Comparison of ENCODE assay signal across 1 cellular context in the genomic region with DNA sequence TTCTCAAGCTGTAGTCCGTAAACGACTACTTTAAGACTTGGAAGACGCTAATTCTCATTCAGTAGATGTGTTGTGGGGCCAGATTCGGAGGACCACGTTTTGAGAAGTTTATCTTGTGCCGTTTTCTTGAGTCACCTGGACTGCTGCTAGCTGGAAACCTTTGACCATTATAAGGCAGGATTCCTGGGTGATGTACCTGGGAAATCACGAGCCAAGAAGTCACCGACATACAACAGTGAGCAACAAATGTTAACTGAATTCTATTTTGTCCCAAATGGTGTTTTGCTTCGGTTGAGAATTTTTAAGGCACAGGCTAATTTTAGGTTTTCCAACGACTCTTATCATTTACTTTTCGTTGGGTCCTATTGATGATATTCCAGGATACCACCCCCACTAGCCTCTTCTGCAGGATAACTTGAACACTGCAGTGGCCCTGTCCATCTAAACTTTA.
TF ChIP-seq lines count a peak whose summit lies in the region.

No MANE protein-coding gene starts in this region.

TF ChIP-seq in H1, 55 proteins besides CTCF, POLR2A, EP300 and RAD21 (continued from another document):
- TF ChIP-seq, protein P1, sequence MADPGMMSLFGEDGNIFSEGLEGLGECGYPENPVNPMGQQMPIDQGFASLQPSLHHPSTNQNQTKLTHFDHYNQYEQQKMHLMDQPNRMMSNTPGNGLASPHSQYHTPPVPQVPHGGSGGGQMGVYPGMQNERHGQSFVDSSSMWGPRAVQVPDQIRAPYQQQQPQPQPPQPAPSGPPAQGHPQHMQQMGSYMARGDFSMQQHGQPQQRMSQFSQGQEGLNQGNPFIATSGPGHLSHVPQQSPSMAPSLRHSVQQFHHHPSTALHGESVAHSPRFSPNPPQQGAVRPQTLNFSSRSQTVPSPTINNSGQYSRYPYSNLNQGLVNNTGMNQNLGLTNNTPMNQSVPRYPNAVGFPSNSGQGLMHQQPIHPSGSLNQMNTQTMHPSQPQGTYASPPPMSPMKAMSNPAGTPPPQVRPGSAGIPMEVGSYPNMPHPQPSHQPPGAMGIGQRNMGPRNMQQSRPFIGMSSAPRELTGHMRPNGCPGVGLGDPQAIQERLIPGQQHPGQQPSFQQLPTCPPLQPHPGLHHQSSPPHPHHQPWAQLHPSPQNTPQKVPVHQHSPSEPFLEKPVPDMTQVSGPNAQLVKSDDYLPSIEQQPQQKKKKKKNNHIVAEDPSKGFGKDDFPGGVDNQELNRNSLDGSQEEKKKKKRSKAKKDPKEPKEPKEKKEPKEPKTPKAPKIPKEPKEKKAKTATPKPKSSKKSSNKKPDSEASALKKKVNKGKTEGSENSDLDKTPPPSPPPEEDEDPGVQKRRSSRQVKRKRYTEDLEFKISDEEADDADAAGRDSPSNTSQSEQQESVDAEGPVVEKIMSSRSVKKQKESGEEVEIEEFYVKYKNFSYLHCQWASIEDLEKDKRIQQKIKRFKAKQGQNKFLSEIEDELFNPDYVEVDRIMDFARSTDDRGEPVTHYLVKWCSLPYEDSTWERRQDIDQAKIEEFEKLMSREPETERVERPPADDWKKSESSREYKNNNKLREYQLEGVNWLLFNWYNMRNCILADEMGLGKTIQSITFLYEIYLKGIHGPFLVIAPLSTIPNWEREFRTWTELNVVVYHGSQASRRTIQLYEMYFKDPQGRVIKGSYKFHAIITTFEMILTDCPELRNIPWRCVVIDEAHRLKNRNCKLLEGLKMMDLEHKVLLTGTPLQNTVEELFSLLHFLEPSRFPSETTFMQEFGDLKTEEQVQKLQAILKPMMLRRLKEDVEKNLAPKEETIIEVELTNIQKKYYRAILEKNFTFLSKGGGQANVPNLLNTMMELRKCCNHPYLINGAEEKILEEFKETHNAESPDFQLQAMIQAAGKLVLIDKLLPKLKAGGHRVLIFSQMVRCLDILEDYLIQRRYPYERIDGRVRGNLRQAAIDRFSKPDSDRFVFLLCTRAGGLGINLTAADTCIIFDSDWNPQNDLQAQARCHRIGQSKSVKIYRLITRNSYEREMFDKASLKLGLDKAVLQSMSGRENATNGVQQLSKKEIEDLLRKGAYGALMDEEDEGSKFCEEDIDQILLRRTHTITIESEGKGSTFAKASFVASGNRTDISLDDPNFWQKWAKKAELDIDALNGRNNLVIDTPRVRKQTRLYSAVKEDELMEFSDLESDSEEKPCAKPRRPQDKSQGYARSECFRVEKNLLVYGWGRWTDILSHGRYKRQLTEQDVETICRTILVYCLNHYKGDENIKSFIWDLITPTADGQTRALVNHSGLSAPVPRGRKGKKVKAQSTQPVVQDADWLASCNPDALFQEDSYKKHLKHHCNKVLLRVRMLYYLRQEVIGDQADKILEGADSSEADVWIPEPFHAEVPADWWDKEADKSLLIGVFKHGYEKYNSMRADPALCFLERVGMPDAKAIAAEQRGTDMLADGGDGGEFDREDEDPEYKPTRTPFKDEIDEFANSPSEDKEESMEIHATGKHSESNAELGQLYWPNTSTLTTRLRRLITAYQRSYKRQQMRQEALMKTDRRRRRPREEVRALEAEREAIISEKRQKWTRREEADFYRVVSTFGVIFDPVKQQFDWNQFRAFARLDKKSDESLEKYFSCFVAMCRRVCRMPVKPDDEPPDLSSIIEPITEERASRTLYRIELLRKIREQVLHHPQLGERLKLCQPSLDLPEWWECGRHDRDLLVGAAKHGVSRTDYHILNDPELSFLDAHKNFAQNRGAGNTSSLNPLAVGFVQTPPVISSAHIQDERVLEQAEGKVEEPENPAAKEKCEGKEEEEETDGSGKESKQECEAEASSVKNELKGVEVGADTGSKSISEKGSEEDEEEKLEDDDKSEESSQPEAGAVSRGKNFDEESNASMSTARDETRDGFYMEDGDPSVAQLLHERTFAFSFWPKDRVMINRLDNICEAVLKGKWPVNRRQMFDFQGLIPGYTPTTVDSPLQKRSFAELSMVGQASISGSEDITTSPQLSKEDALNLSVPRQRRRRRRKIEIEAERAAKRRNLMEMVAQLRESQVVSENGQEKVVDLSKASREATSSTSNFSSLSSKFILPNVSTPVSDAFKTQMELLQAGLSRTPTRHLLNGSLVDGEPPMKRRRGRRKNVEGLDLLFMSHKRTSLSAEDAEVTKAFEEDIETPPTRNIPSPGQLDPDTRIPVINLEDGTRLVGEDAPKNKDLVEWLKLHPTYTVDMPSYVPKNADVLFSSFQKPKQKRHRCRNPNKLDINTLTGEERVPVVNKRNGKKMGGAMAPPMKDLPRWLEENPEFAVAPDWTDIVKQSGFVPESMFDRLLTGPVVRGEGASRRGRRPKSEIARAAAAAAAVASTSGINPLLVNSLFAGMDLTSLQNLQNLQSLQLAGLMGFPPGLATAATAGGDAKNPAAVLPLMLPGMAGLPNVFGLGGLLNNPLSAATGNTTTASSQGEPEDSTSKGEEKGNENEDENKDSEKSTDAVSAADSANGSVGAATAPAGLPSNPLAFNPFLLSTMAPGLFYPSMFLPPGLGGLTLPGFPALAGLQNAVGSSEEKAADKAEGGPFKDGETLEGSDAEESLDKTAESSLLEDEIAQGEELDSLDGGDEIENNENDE (IDR thresholded peaks at IDR 0.05; ENCODE audit: insufficient replicate concordance, low read length) = no peak
